In genomic region chr14:41490323-41490722, GRCh38 we compare ENCODE assay signal across 26 cellular contexts.
"Had no signal": no experiment of that assay in that cellular context is flagged by ENCODE, and none has a peak within 500 bp of the region (broad histone marks: within the 10 kb centered on the region; RNA-seq: fewer than 3 reads in every experiment).

No MANE protein-coding gene starts in this region.

- H3K4me3 ChIP-seq: gastrocnemius medialis, heart left ventricle, hepatocyte, lung, neural progenitor cell, right lobe of liver, thoracic aorta, tibial nerve, upper lobe of left lung had no signal

- H3K27me3 ChIP-seq: gastrocnemius medialis, heart left ventricle, hepatocyte, neural progenitor cell, right lobe of liver, tibial nerve, upper lobe of left lung had no signal

- ATAC-seq: esophagus mucosa; gastrocnemius medialis; heart left ventricle; left lobe of liver; right lobe of liver; stimulated activated naive B cell treated with anti-CD40 and anti-IgM and Interleukin-4, amounts not matched to agents 10 μg/mL and 1 μg/mL and 100 μg/mL, for 72 hours had no signal

- H3K9me3 ChIP-seq: gastrocnemius medialis, right lobe of liver, thoracic aorta, tibial nerve, upper lobe of left lung had no signal

- H3K27ac ChIP-seq: epithelial cell of prostate, gastrocnemius medialis, heart left ventricle, hepatocyte, neural progenitor cell, parathyroid adenoma, right lobe of liver, thoracic aorta, tibial nerve, upper lobe of left lung had no signal

- H3K27me3 Mint-ChIP-seq: dendritic cell treated with granulocyte-macrophage colony-stimulating factor and Interleukin-4, amounts not matched to agents 40 ng/mL and 50 ng/mL, for 4 days; memory B cell; progenitor cell of endocrine pancreas; stimulated activated naive B cell treated with anti-CD40 and anti-IgM and Interleukin-4, amounts not matched to agents 10 μg/mL and 1 μg/mL and 100 μg/mL, for 72 hours; stimulated activated naive CD8-positive, alpha-beta T cell treated with anti-CD3 and anti-CD28 coated beads, Interleukin-15, Interleukin-2, amounts not matched to agents 100 ng/mL and 50 ng/mL, for 24 hours had no signal

- H3K9me3 Mint-ChIP-seq: endodermal cell had no signal

- H3K9ac ChIP-seq: neural progenitor cell, parathyroid adenoma had no signal

- H3K4me2 ChIP-seq: hepatocyte, neural progenitor cell had no signal

- DNase-seq: effector CD8-positive, alpha-beta T cell; endodermal cell; foreskin fibroblast; gastrocnemius medialis; heart left ventricle; kidney; right lobe of liver; small intestine; stimulated activated CD4-positive, alpha-beta T cell treated with anti-CD3 and anti-CD28 coated beads, Interleukin-15, amount 100 ng/mL, for 24 hours; stimulated activated CD4-positive, alpha-beta T cell treated with anti-CD3 and anti-CD28 coated beads, Interleukin-2, amount 100 ng/mL, for 48 hours; stimulated activated naive B cell treated with anti-CD40 and anti-IgM and Interleukin-4, amounts not matched to agents 10 μg/mL and 1 μg/mL and 100 μg/mL, for 72 hours; upper lobe of left lung had no signal

- H3K36me3 ChIP-seq: gastrocnemius medialis, heart left ventricle, neural progenitor cell, right lobe of liver, thoracic aorta, tibial nerve, upper lobe of left lung had no signal

- H3K36me3 Mint-ChIP-seq: memory B cell; neural progenitor cell; stimulated activated naive B cell treated with anti-CD40 and anti-IgM and Interleukin-4, amounts not matched to agents 10 μg/mL and 1 μg/mL and 100 μg/mL, for 72 hours had no signal

- H2AFZ ChIP-seq: hepatocyte, neural progenitor cell, parathyroid adenoma had no signal

- H3K27ac Mint-ChIP-seq: dendritic cell treated with granulocyte-macrophage colony-stimulating factor and Interleukin-4, amounts not matched to agents 40 ng/mL and 50 ng/mL, for 4 days; endodermal cell; memory B cell; nephron; neural progenitor cell; progenitor cell of endocrine pancreas; stimulated activated naive B cell treated with anti-CD40 and anti-IgM and Interleukin-4, amounts not matched to agents 10 μg/mL and 1 μg/mL and 100 μg/mL, for 72 hours; stimulated activated naive CD8-positive, alpha-beta T cell treated with anti-CD3 and anti-CD28 coated beads, Interleukin-15, Interleukin-2, amounts not matched to agents 100 ng/mL and 50 ng/mL, for 24 hours had no signal

- H3K4me1 Mint-ChIP-seq: endodermal cell; memory B cell; nephron; neural progenitor cell; stimulated activated naive B cell treated with anti-CD40 and anti-IgM and Interleukin-4, amounts not matched to agents 10 μg/mL and 1 μg/mL and 100 μg/mL, for 72 hours had no signal

- H3K79me2 ChIP-seq: hepatocyte, parathyroid adenoma had no signal

- H3K4me3 Mint-ChIP-seq: dendritic cell treated with granulocyte-macrophage colony-stimulating factor and Interleukin-4, amounts not matched to agents 40 ng/mL and 50 ng/mL, for 4 days; endodermal cell; memory B cell; nephron; neural progenitor cell; stimulated activated naive B cell treated with anti-CD40 and anti-IgM and Interleukin-4, amounts not matched to agents 10 μg/mL and 1 μg/mL and 100 μg/mL, for 72 hours; stimulated activated naive CD8-positive, alpha-beta T cell treated with anti-CD3 and anti-CD28 coated beads, Interleukin-15, Interleukin-2, amounts not matched to agents 100 ng/mL and 50 ng/mL, for 24 hours had no signal
